In genomic region chr6:40210628-40211056, GRCh38 we compare ENCODE assay signal across 22 cellular contexts.
DNase-seq lines count a peak whose midpoint lies in the region; ATAC-seq and TF ChIP-seq lines count a peak whose summit lies in the region.
"Had no signal": no experiment of that assay in that cellular context is flagged by ENCODE, and none has a peak within 500 bp of the region (broad histone marks: within the 10 kb centered on the region; RNA-seq: fewer than 3 reads in every experiment).

No MANE protein-coding gene starts in this region.

- H3K9me3 ChIP-seq in body of pancreas (no peaks in the 10 kb centered on the region), trophoblast cell (ENCODE audit: insufficient read depth, low read depth, low read length) (peaks cover 3% of the 10 kb centered on the region)
- H3K9me3 ChIP-seq: ascending aorta, HAP-1 had no signal

- no peak overlapping the region for H3K14ac ChIP-seq in trophoblast cell (ENCODE audit: low read length)

- no peak for TF ChIP-seq CTCF in body of pancreas (IDR thresholded peaks at IDR 0.05)

- H3K79me2 ChIP-seq in trophoblast cell (ENCODE audit: control insufficient read depth, insufficient read depth, low read length, poor library complexity), result no peaks in the 10 kb centered on the region

- H3K36me3 ChIP-seq in body of pancreas (replicated peaks in 1 of 2; ENCODE audit: insufficient read depth in 1 of 2, low read depth in 2 of 2) (no peaks in the 10 kb centered on the region), trophoblast cell (ENCODE audit: control insufficient read depth in 1 of 2, insufficient read depth in 2 of 2, low read length in 2 of 2) (no peaks in the 10 kb centered on the region)
- H3K36me3 ChIP-seq: ascending aorta, HAP-1 had no signal

- no peak overlapping the region for H3K23ac ChIP-seq in trophoblast cell (ENCODE audit: low read length)

- ATAC-seq in body of pancreas, result peak; percentile 96
- ATAC-seq: PC-3 had no signal

- peak; percentile 38 to 78 for DNase-seq in NCI-H2081 (lab: John Stamatoyannopoulos, UW)
- no peak for DNase-seq in NCI-H2081 treated with DMSO at 0.1 percent for 48 hours (lab: John Stamatoyannopoulos, UW)
- DNase-seq in NCI-H1417 (lab: John Stamatoyannopoulos, UW), result peak in 2 of 3 experiments; percentile 88 to 90
- DNase-seq in body of pancreas, result peak; percentile 26 to 61 (median 40)
- peak; percentile 57 to 74 for DNase-seq in trophoblast cell
- no peak for DNase-seq in AG08396 (ENCODE audit: low spot score)
- no peak for DNase-seq in kidney tubule cell (ENCODE audit: low spot score)
- no peak for DNase-seq in NCI-H774 (lab: John Stamatoyannopoulos, UW)
- DNase-seq: activated B cell treated with CpG ODN at 0.5 μM for 24 hours; activated CD4-positive, alpha-beta T cell treated with anti-CD3 and anti-CD28 coated beads, Interleukin-2, amount 50 U/mL, for 48 hours; activated CD8-positive, alpha-beta memory T cell treated with anti-CD3 and anti-CD28 coated beads, Interleukin-2, amount 50 U/mL, for 48 hours; AML-193; central memory CD4-positive, alpha-beta T cell; DMS153; GF-D8; IMR-90; kidney; NCI-H226; PC-3; Right ventricle myocardium superior had no signal

- H3K4ac ChIP-seq in trophoblast cell (ENCODE audit: low read depth, low read length), result no peak overlapping the region

- H3K9ac ChIP-seq in trophoblast cell (ENCODE audit: low read length), result no peak overlapping the region

- intact Hi-C loops in body of pancreas (cut with DNase I), result no loop called here

- no peak overlapping the region for H4K91ac ChIP-seq in trophoblast cell (ENCODE audit: low read depth, low read length)

- H2AFZ ChIP-seq in trophoblast cell (ENCODE audit: insufficient read depth, low read length, poor library complexity), result no peak overlapping the region

- H3K79me1 ChIP-seq in trophoblast cell (ENCODE audit: low read length), result no peaks in the 10 kb centered on the region

- no peak overlapping the region for H3K18ac ChIP-seq in trophoblast cell (ENCODE audit: low read length)

- H3K4me2 ChIP-seq in trophoblast cell (ENCODE audit: low read length), result no peak overlapping the region

- no peaks in the 10 kb centered on the region for H3K27me3 ChIP-seq in body of pancreas
- H3K27me3 ChIP-seq in trophoblast cell (ENCODE audit: insufficient read depth, low read length), result no peaks in the 10 kb centered on the region
- H3K27me3 ChIP-seq: ascending aorta had no signal

- no peak overlapping the region for H4K8ac ChIP-seq in trophoblast cell (ENCODE audit: low read depth, low read length)

- H4K12ac ChIP-seq in trophoblast cell (ENCODE audit: low read depth, low read length), result no peak overlapping the region

- peak in 1 of 3 donors; percentile 17 for TF ChIP-seq POLR2A in body of pancreas (IDR thresholded peaks at IDR 0.05)

- H3K4me3 ChIP-seq in body of pancreas (no peak overlapping the region), trophoblast cell (ENCODE audit: low read depth, low read length) (no peak overlapping the region)
- H3K4me3 ChIP-seq: ascending aorta, HAP-1 had no signal

- H3K4me1 ChIP-seq in body of pancreas (peaks cover 11% of the 10 kb centered on the region), trophoblast cell (ENCODE audit: control insufficient read depth in 1 of 2, insufficient read depth in 2 of 2, low read length in 2 of 2) (peaks cover 0 to 4% of the 10 kb centered on the region in 2 experiments)
- H3K4me1 ChIP-seq: ascending aorta, HAP-1 had no signal

- H2BK12ac ChIP-seq in trophoblast cell (ENCODE audit: low read length), result no peak overlapping the region

- H3K27ac ChIP-seq in body of pancreas (peak overlapping the region in 3 of 4 donors; percentile 24 to 63 (median 53)), trophoblast cell (ENCODE audit: low read depth, low read length) (no peak overlapping the region)
- H3K27ac ChIP-seq: ascending aorta had no signal

- H2BK120ac ChIP-seq in trophoblast cell (ENCODE audit: insufficient read depth, low read length, poor library complexity), result no peak overlapping the region

- H2AK5ac ChIP-seq in trophoblast cell (ENCODE audit: low read length), result no peak overlapping the region

- H2BK5ac ChIP-seq in trophoblast cell (ENCODE audit: low read depth, low read length, poor library complexity), result no peak overlapping the region

- 0 to 14% methylated on average over 1 of the region's 1 CpG for WGBS in body of pancreas, 2 donors
- no CpG with 5 or more reads among the region's 1 CpG for WGBS in trophoblast cell (ENCODE audit: extremely low coverage, insufficient coverage, insufficient read length)

Comparison
In these comparisons a context has a peak if more than half of its experiments do, and no peak if none do; other contexts are left out.
1. DNase-seq: peak in NCI-H2081 (2 of 2), NCI-H1417 (2 of 3), body of pancreas (4 of 4) and trophoblast cell (2 of 2); none in NCI-H2081 treated with DMSO at 0.1 percent for 48 hours (single experiment), AG08396 (single experiment), kidney tubule cell (single experiment) and NCI-H774 (single experiment).